Comparison of ENCODE assay signal across 27 cellular contexts in genomic region chrX:16665089-16665488, GRCh38. TPM values are rescaled to one million over a fixed set of nuclear protein-coding genes. Genes with fewer than 3 reads are reported as not detected.
DNase-seq lines count a peak whose midpoint lies in the region; ATAC-seq and TF ChIP-seq lines count a peak whose summit lies in the region.
"Had no signal": no experiment of that assay in that cellular context is flagged by ENCODE, and none has a peak within 500 bp of the region (broad histone marks: within the 10 kb centered on the region; RNA-seq: fewer than 3 reads in every experiment).

No MANE protein-coding gene starts in this region.

- peak overlapping the region; percentile 75 for H4K91ac ChIP-seq in IMR-90 (ENCODE audit: insufficient read depth, low read depth, low read length)

- H3K79me2 ChIP-seq in ACC112 (ENCODE audit: control insufficient read depth, insufficient read depth, low read length, unreplicated experiment) = no peaks in the 10 kb centered on the region

- peak overlapping the region; percentile 80; the same call in 1 of the 2 replicates for H2AK5ac ChIP-seq in IMR-90 (ENCODE audit: low read depth, low read length)

- no peak overlapping the region for H3K4me2 ChIP-seq in IMR-90 (ENCODE audit: low read depth, low read length)
- H3K4me2 ChIP-seq: KMS-11 had no signal

- no CpG with 5 or more reads among the region's 2 CpGs for whole genome bisulfite sequencing in IMR-90 (ENCODE audit: extremely low coverage in 2 of 2, insufficient read length in 1 of 2), 2 experiments

- no peaks in the 10 kb centered on the region for H3K27me3 Mint-ChIP-seq in T-helper 2 cell treated with Interferon-gamma antibody and Interleukin-4, amounts not matched to agents 5 μg/mL and 100 μg/mL, for 36 hours (ENCODE audit: low read depth)
- H3K27me3 Mint-ChIP-seq: activated naive CD8-positive, alpha-beta T cell treated with anti-CD3 and anti-CD28 coated beads for 36 hours; CD4-positive, alpha-beta memory T cell; central memory CD8-positive, alpha-beta T cell; type B pancreatic cell had no signal

- peak overlapping the region; percentile 35 to 90; a peak in 3 of 4 replicates for H4K8ac ChIP-seq in IMR-90 (ENCODE audit: low read depth in 2 of 2, low read length in 2 of 2)

- peak overlapping the region; percentile 68; the same call in 1 of the 2 replicates for H3K23ac ChIP-seq in IMR-90 (ENCODE audit: low read depth, low read length)

- peak overlapping the region; percentile 93 for H3K4ac ChIP-seq in IMR-90 (ENCODE audit: low read depth, low read length)

- H3K27ac Mint-ChIP-seq in T-helper 2 cell treated with Interferon-gamma antibody and Interleukin-4, amounts not matched to agents 5 μg/mL and 100 μg/mL, for 36 hours = no peak overlapping the region
- H3K27ac Mint-ChIP-seq: activated naive CD8-positive, alpha-beta T cell treated with anti-CD3 and anti-CD28 coated beads for 36 hours; type B pancreatic cell had no signal

- intact Hi-C loops in IMR-90 (cut with micrococcal nuclease) = loop anchor here (2.0 to 5.0 kb wide), 2 partner anchors 228 to 343 kb away; no protein-coding TSS in a partner anchor

- in situ Hi-C loops in IMR-90 (cut with MboI; ENCODE audit: low sequenced_read_pairs) = loop anchor here (10.0 kb wide), 2 partner anchors 220 to 540 kb away; partner anchors contain the start of gene GRPR
- in situ Hi-C loops in brain microvascular endothelial cell (cut with HindIII; ENCODE audit: low pct_ligation_motif_present, low sequenced_read_pairs) = no loop called here

- no peak overlapping the region for H4K5ac ChIP-seq in IMR-90 (ENCODE audit: low read depth, low read length)

- H2BK15ac ChIP-seq in IMR-90 (ENCODE audit: low read depth, low read length) = peak overlapping the region; percentile 61; the same call in 1 of the 3 replicates

- CTCF ChIA-PET in IMR-90 (lab: Yijun Ruan, JAX) = no interaction called here

- peak overlapping the region; percentile 94 for H2BK20ac ChIP-seq in IMR-90 (ENCODE audit: low read depth, low read length)

- H3K9me1 ChIP-seq in IMR-90 (ENCODE audit: insufficient read depth, low read length) = 0 out of 2 replicates have a peak, but pooled peaks cover 5% of the 10 kb centered on the region

- H3K36me3 ChIP-seq in ACC112 (ENCODE audit: insufficient read depth, low read length) (no peaks in the 10 kb centered on the region), IMR-90 (ENCODE audit: control insufficient read depth, insufficient read depth, low read length) (0 out of 2 replicates have a peak, but pooled peaks cover 3% of the 10 kb centered on the region), brain microvascular endothelial cell (replicated peaks) (no peaks in the 10 kb centered on the region)
- H3K36me3 ChIP-seq: left ventricle myocardium inferior, right lobe of liver had no signal

- H3K14ac ChIP-seq in IMR-90 (replicated peaks; ENCODE audit: low read depth, low read length) = peak overlapping the region; percentile 78; the same call in 1 of the 2 replicates

- no peak overlapping the region for H2AK9ac ChIP-seq in IMR-90 (replicated peaks; ENCODE audit: low read depth, low read length, poor library complexity)

- dilution Hi-C loops in IMR-90 (cut with HindIII; ENCODE audit: low sequenced_read_pairs, unreplicated experiment) = no loop called here

- no peaks in the 10 kb centered on the region for H3K9me3 Mint-ChIP-seq in T-helper 2 cell treated with Interferon-gamma antibody and Interleukin-4, amounts not matched to agents 5 μg/mL and 100 μg/mL, for 36 hours
- H3K9me3 Mint-ChIP-seq: activated naive CD8-positive, alpha-beta T cell treated with anti-CD3 and anti-CD28 coated beads for 36 hours; CD4-positive, alpha-beta memory T cell; central memory CD8-positive, alpha-beta T cell; type B pancreatic cell had no signal

- H3K9me3 ChIP-seq in IMR-90 (ENCODE audit: control insufficient read depth, insufficient read depth, low read length) = no peaks in the 10 kb centered on the region
- H3K9me3 ChIP-seq: gastroesophageal sphincter, left ventricle myocardium inferior, right lobe of liver had no signal

- peak; percentile 12; the same call in 1 of the 2 replicates for ATAC-seq in IMR-90 (ENCODE audit: low read depth)
- ATAC-seq in GM19397 (IDR thresholded peaks at IDR 0.05; ENCODE audit: unreplicated experiment) = no peak
- ATAC-seq in GM21367 (IDR thresholded peaks at IDR 0.05; ENCODE audit: unreplicated experiment) = no peak
- ATAC-seq in GM18498 (IDR thresholded peaks at IDR 0.05; ENCODE audit: unreplicated experiment) = no peak
- ATAC-seq: gastroesophageal sphincter; HCT116; right lobe of liver; stimulated activated naive CD8-positive, alpha-beta T cell treated with anti-CD3 and anti-CD28 coated beads, Interleukin-15, Interleukin-2, amounts not matched to agents 100 U/mL and 50 U/mL, for 24 hours had no signal

- no peak for TF ChIP-seq POLR2A in IMR-90 (IDR thresholded peaks at IDR 0.05; ENCODE audit: low read depth, low read length)

- H3K79me1 ChIP-seq in IMR-90 (ENCODE audit: low read depth in 1 of 2, low read length in 2 of 2) = peaks cover 0 to 15% of the 10 kb centered on the region in 2 experiments; a peak in 1 of 4 replicates

- no peak overlapping the region for H2AFZ ChIP-seq in ACC112 (ENCODE audit: low read length, unreplicated experiment)
- no peak overlapping the region for H2AFZ ChIP-seq in IMR-90 (replicated peaks; ENCODE audit: low read length, poor library complexity)

- DNase-seq in IMR-90 (peak; percentile 81), brain microvascular endothelial cell (peak; percentile 28), fibroblast of villous mesenchyme (ENCODE audit: low read depth) (peak; percentile 62)
- DNase-seq in T-helper 2 cell treated with Interferon-gamma antibody and Interleukin-4, amounts not matched to agents 5 μg/mL and 100 μg/mL, for 36 hours (ENCODE audit: low spot score) = no peak
- DNase-seq: activated CD4-positive, alpha-beta T cell treated with anti-CD3 and anti-CD28 coated beads for 1 hour; activated naive CD8-positive, alpha-beta T cell treated with anti-CD3 and anti-CD28 coated beads for 36 hours; CD4-positive, alpha-beta memory T cell; effector memory CD4-positive, alpha-beta T cell; left ventricle myocardium inferior; NCI-H1105; NCI-H2107; NCI-H524 treated with DMSO at 0.1 percent for 48 hours; nucleus accumbens; right lobe of liver; SIG-M5; stimulated activated naive CD8-positive, alpha-beta T cell treated with anti-CD3 and anti-CD28 coated beads, Interleukin-15, Interleukin-2, amounts not matched to agents 100 U/mL and 50 U/mL, for 24 hours; T-helper 9 cell had no signal

- no peaks in the 10 kb centered on the region for H4K20me1 ChIP-seq in IMR-90 (ENCODE audit: insufficient read depth, low read length)

- POLR2A ChIA-PET in IMR-90 (lab: Charles Lee; ENCODE audit: unreplicated experiment) = no interaction called here

- H3K36me3 Mint-ChIP-seq in T-helper 2 cell treated with Interferon-gamma antibody and Interleukin-4, amounts not matched to agents 5 μg/mL and 100 μg/mL, for 36 hours (ENCODE audit: low read depth) = no peaks in the 10 kb centered on the region

- TF ChIP-seq CTCF in IMR-90 (conservative IDR thresholded peaks at IDR 0.05; ENCODE audit: low read depth, low read length) (no peak), brain microvascular endothelial cell (IDR thresholded peaks at IDR 0.05; ENCODE audit: low read depth, low read length, missing control alignments) (no peak), fibroblast of villous mesenchyme (IDR thresholded peaks at IDR 0.05; ENCODE audit: insufficient read depth, low read depth, low read length) (no peak)

- H2BK5ac ChIP-seq in IMR-90 (ENCODE audit: low read depth, low read length, poor library complexity, severe bottlenecking) = peak overlapping the region; percentile 97

- no peak for TF ChIP-seq RAD21 in IMR-90 (IDR thresholded peaks at IDR 0.05; ENCODE audit: low read length)

- H3K27me3 ChIP-seq in ACC112 (ENCODE audit: insufficient read depth, low read length) (no peaks in the 10 kb centered on the region), IMR-90 (ENCODE audit: control insufficient read depth, insufficient read depth, low read length) (no peaks in the 10 kb centered on the region; the same call in 1 of the 2 replicates), brain microvascular endothelial cell (replicated peaks) (no peaks in the 10 kb centered on the region)
- H3K27me3 ChIP-seq: gastroesophageal sphincter, right lobe of liver had no signal

- no peaks in the 10 kb centered on the region for H3K4me1 Mint-ChIP-seq in T-helper 2 cell treated with Interferon-gamma antibody and Interleukin-4, amounts not matched to agents 5 μg/mL and 100 μg/mL, for 36 hours (ENCODE audit: low read depth)
- H3K4me1 Mint-ChIP-seq: CD4-positive, alpha-beta memory T cell; central memory CD8-positive, alpha-beta T cell had no signal

- H3K4me3 ChIP-seq in ACC112 (ENCODE audit: low read depth, low read length) (no peak overlapping the region), IMR-90 (ENCODE audit: insufficient read depth, low read depth, low read length) (no peak overlapping the region), brain microvascular endothelial cell (ENCODE audit: low read depth, low read length) (no peak overlapping the region), fibroblast of villous mesenchyme (ENCODE audit: low read depth, low read length) (no peak overlapping the region)
- H3K4me3 ChIP-seq: gastroesophageal sphincter, left ventricle myocardium inferior, right lobe of liver had no signal

- peak overlapping the region; percentile 98 for H2BK120ac ChIP-seq in IMR-90 (ENCODE audit: low read depth, low read length)

- H3K4me3 Mint-ChIP-seq in T-helper 2 cell treated with Interferon-gamma antibody and Interleukin-4, amounts not matched to agents 5 μg/mL and 100 μg/mL, for 36 hours = no peak overlapping the region
- H3K4me3 Mint-ChIP-seq: activated naive CD8-positive, alpha-beta T cell treated with anti-CD3 and anti-CD28 coated beads for 36 hours; CD4-positive, alpha-beta memory T cell; central memory CD8-positive, alpha-beta T cell; type B pancreatic cell had no signal

- BruUV-seq in IMR-90 (replicated peaks; lab: Mats Ljungman, UMichigan) = no TSS peak

- H3K4me1 ChIP-seq in ACC112 (ENCODE audit: control insufficient read depth, insufficient read depth, low read length, unreplicated experiment) = peaks cover 32% of the 10 kb centered on the region
- H3K4me1 ChIP-seq in IMR-90 (ENCODE audit: control insufficient read depth, insufficient read depth, low read length) = peaks cover 9% of the 10 kb centered on the region
- H3K4me1 ChIP-seq: gastroesophageal sphincter, left ventricle myocardium inferior, right lobe of liver had no signal

- H3K56ac ChIP-seq in IMR-90 (ENCODE audit: extremely low read depth, insufficient read depth, low read length) = peak overlapping the region; percentile 58; the same call in 1 of the 2 replicates

- no peak overlapping the region for H3K9ac ChIP-seq in IMR-90 (ENCODE audit: low read depth, low read length)
- H3K9ac ChIP-seq: KMS-11 had no signal

- H3K27ac ChIP-seq in ACC112 (ENCODE audit: low read depth, low read length) (peak overlapping the region; percentile 71), IMR-90 (ENCODE audit: insufficient read depth, low read length) (peak overlapping the region; percentile 49; the same call in 1 of the 2 replicates), brain microvascular endothelial cell (peak overlapping the region; percentile 70)
- H3K27ac ChIP-seq: gastroesophageal sphincter, KMS-11, left ventricle myocardium inferior, right lobe of liver had no signal

- H3K18ac ChIP-seq in IMR-90 (ENCODE audit: low read depth, low read length) = peak overlapping the region; percentile 79; the same call in 1 of the 2 replicates

RNA-seq across cellular contexts. Expression of gene S100G, which starts 15.1 kb away (rescaled TPM):
- total RNA-seq in IMR-90 (2012; rRNA removed) (not detected in 2 replicates), fibroblast of villous mesenchyme (not detected in 2 replicates)
- not detected in 2 replicates for polyA plus RNA-seq in IMR-90 (2012; rRNA removed)
- not detected in 2 replicates for polyA plus RNA-seq in IMR-90 (2012; cell fraction: cytosol; rRNA removed)
- not detected in 2 replicates for polyA plus RNA-seq in IMR-90 (2012; cell fraction: nucleus; rRNA removed; ENCODE audit: low replicate concordance)
- total RNA-seq: activated CD8-positive, alpha-beta memory T cell treated with anti-CD3 and anti-CD28 coated beads for 36 hours; activated naive CD8-positive, alpha-beta T cell treated with anti-CD3 and anti-CD28 coated beads for 36 hours; CD4-positive, alpha-beta memory T cell; gastroesophageal sphincter; left ventricle myocardium inferior; right lobe of liver had no signal
- polyA plus RNA-seq: CD4-positive, alpha-beta memory T cell had no signal

RNA-seq across cellular contexts. Expression of gene CTPS2, which starts 47.4 kb away (rescaled TPM):
- total RNA-seq in IMR-90 (2012; rRNA removed) (13.1 and 16.1 TPM in 2 replicates), fibroblast of villous mesenchyme (9.1 and 11.0 TPM in 2 replicates)
- polyA plus RNA-seq in IMR-90 (2012; rRNA removed) = 4.7 and 6.0 TPM in 2 replicates
- 1.4 and 3.1 TPM in 2 replicates for polyA plus RNA-seq in IMR-90 (2012; cell fraction: cytosol; rRNA removed)
- 1.7 and 10.1 TPM in 2 replicates for polyA plus RNA-seq in IMR-90 (2012; cell fraction: nucleus; rRNA removed; ENCODE audit: low replicate concordance)

RNA-seq across cellular contexts. Expression of gene SYAP1, which starts 54.3 kb away (rescaled TPM):
- 35.0 and 55.0 TPM in 2 replicates for total RNA-seq in IMR-90 (2012; rRNA removed)
- polyA plus RNA-seq in IMR-90 (2012; rRNA removed) = 14.0 and 17.7 TPM in 2 replicates
- polyA plus RNA-seq in IMR-90 (2012; cell fraction: cytosol; rRNA removed) = 7.3 and 11.1 TPM in 2 replicates
- 2.0 and 10.5 TPM in 2 replicates for polyA plus RNA-seq in IMR-90 (2012; cell fraction: nucleus; rRNA removed; ENCODE audit: low replicate concordance)
- total RNA-seq in fibroblast of villous mesenchyme = 39.9 and 51.4 TPM in 2 replicates
